1 cellular context compared by ENCODE assay signal in genomic region chr2:96321230-96322103, GRCh38.
A peak's percentile ranks its signal among the peaks of the same experiment; 100 is the strongest.
TF ChIP-seq lines count a peak whose summit lies in the region.

No MANE protein-coding gene starts in this region.

TF ChIP-seq in HepG2, 621 proteins besides CTCF, POLR2A, EP300 and RAD21 (continued from another document and continues in another):
- 0 out of 2 replicates have a peak, but pooled peaks have one; percentile 77 for TF ChIP-seq PAX8 (CRISPR knock-in tag; IDR thresholded peaks at IDR 0.05; ENCODE audit: borderline replicate concordance)
- TF ChIP-seq CSRNP1 (CRISPR knock-in tag; IDR thresholded peaks at IDR 0.05) = peak; percentile 83; the same call in 1 of the 2 replicates
- no peak for TF ChIP-seq BCLAF1 (IDR thresholded peaks at IDR 0.05)
- TF ChIP-seq ARID2 (CRISPR knock-in tag; IDR thresholded peaks at IDR 0.05; ENCODE audit: borderline replicate concordance) = peak; percentile 84
- TF ChIP-seq ETV6 (CRISPR knock-in tag; conservative IDR thresholded peaks at IDR 0.05) = 0 out of 2 replicates have a peak, but pooled peaks have one; percentile 53
- TF ChIP-seq EHMT2 (IDR thresholded peaks at IDR 0.05; ENCODE audit: borderline replicate concordance, low read depth, low read length) = no peak
- no peak for TF ChIP-seq POGK (CRISPR knock-in tag; conservative IDR thresholded peaks at IDR 0.05)
- TF ChIP-seq ZNF678 (CRISPR knock-in tag; IDR thresholded peaks at IDR 0.05) = 0 out of 2 replicates have a peak, but pooled peaks have one; percentile 23
- TF ChIP-seq HHEX (CRISPR knock-in tag; IDR thresholded peaks at IDR 0.05) = no peak
- TF ChIP-seq NFYB (CRISPR knock-in tag; IDR thresholded peaks at IDR 0.05) = no peak
- 0 out of 2 replicates have a peak, but pooled peaks have one; percentile 50 for TF ChIP-seq ZIK1 (CRISPR knock-in tag; IDR thresholded peaks at IDR 0.05; ENCODE audit: borderline replicate concordance, low read depth)
- no peak for TF ChIP-seq NFIC (IDR thresholded peaks at IDR 0.05; ENCODE audit: low read length)
- TF ChIP-seq MTF2 (CRISPR knock-in tag; IDR thresholded peaks at IDR 0.05; ENCODE audit: borderline replicate concordance) = peak; percentile 46; the same call in 1 of the 2 replicates
- 0 out of 2 replicates have a peak, but pooled peaks have one; percentile 44 for TF ChIP-seq ZSCAN20 (CRISPR knock-in tag; IDR thresholded peaks at IDR 0.05; ENCODE audit: borderline replicate concordance)
- TF ChIP-seq PBX2 (CRISPR knock-in tag; IDR thresholded peaks at IDR 0.05) = no peak
- no peak for TF ChIP-seq TBP (CRISPR knock-in tag; IDR thresholded peaks at IDR 0.05)
- TF ChIP-seq THAP11 (CRISPR knock-in tag; IDR thresholded peaks at IDR 0.05) = peak; percentile 53; the same call in 1 of the 2 replicates
- peak; percentile 70; the same call in 1 of the 2 replicates for TF ChIP-seq DNMT1 (CRISPR knock-in tag; IDR thresholded peaks at IDR 0.05)
- peak; percentile 27; the same call in 1 of the 2 replicates for TF ChIP-seq HDAC1 (CRISPR knock-in tag; IDR thresholded peaks at IDR 0.05)
- peak; percentile 34; the same call in 1 of the 2 replicates for TF ChIP-seq PITX1 (CRISPR knock-in tag; IDR thresholded peaks at IDR 0.05)
- TF ChIP-seq PRMT3 (CRISPR knock-in tag; IDR thresholded peaks at IDR 0.05; ENCODE audit: borderline replicate concordance, low read depth) = no peak
- no peak for TF ChIP-seq ZSCAN22 (CRISPR knock-in tag; IDR thresholded peaks at IDR 0.05)
- TF ChIP-seq HIC2 (CRISPR knock-in tag; IDR thresholded peaks at IDR 0.05; ENCODE audit: low read depth) = no peak
- TF ChIP-seq ZNF761 (CRISPR knock-in tag; conservative IDR thresholded peaks at IDR 0.05) = peak; percentile 46; the same call in 1 of the 2 replicates
- TF ChIP-seq, protein P1, sequence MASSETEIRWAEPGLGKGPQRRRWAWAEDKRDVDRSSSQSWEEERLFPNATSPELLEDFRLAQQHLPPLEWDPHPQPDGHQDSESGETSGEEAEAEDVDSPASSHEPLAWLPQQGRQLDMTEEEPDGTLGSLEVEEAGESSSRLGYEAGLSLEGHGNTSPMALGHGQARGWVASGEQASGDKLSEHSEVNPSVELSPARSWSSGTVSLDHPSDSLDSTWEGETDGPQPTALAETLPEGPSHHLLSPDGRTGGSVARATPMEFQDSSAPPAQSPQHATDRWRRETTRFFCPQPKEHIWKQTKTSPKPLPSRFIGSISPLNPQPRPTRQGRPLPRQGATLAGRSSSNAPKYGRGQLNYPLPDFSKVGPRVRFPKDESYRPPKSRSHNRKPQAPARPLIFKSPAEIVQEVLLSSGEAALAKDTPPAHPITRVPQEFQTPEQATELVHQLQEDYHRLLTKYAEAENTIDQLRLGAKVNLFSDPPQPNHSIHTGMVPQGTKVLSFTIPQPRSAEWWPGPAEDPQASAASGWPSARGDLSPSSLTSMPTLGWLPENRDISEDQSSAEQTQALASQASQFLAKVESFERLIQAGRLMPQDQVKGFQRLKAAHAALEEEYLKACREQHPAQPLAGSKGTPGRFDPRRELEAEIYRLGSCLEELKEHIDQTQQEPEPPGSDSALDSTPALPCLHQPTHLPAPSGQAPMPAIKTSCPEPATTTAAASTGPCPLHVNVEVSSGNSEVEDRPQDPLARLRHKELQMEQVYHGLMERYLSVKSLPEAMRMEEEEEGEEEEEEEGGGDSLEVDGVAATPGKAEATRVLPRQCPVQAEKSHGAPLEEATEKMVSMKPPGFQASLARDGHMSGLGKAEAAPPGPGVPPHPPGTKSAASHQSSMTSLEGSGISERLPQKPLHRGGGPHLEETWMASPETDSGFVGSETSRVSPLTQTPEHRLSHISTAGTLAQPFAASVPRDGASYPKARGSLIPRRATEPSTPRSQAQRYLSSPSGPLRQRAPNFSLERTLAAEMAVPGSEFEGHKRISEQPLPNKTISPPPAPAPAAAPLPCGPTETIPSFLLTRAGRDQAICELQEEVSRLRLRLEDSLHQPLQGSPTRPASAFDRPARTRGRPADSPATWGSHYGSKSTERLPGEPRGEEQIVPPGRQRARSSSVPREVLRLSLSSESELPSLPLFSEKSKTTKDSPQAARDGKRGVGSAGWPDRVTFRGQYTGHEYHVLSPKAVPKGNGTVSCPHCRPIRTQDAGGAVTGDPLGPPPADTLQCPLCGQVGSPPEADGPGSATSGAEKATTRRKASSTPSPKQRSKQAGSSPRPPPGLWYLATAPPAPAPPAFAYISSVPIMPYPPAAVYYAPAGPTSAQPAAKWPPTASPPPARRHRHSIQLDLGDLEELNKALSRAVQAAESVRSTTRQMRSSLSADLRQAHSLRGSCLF (CRISPR knock-in tag; IDR thresholded peaks at IDR 0.05; ENCODE audit: borderline replicate concordance) = no peak
- TF ChIP-seq ZNF891 (CRISPR knock-in tag; IDR thresholded peaks at IDR 0.05) = no peak
- TF ChIP-seq, protein P2, sequence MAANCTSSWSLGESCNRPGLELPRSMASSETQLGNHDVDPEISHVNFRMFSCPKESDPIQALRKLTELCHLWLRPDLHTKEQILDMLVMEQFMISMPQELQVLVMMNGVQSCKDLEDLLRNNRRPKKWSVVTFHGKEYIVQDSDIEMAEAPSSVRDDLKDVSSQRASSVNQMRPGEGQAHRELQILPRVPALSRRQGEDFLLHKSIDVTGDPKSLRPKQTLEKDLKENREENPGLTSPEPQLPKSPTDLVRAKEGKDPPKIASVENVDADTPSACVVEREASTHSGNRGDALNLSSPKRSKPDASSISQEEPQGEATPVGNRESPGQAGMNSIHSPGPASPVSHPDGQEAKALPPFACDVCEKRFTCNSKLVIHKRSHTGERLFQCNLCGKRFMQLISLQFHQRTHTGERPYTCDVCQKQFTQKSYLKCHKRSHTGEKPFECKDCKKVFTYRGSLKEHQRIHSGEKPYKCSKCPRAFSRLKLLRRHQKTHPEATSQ (CRISPR knock-in tag; IDR thresholded peaks at IDR 0.05; ENCODE audit: borderline replicate concordance) = peak; percentile 84; the same call in 1 of the 2 replicates
- 0 out of 2 replicates have a peak, but pooled peaks have one; percentile 12 for TF ChIP-seq SOX5 (CRISPR knock-in tag; IDR thresholded peaks at IDR 0.05; ENCODE audit: borderline replicate concordance)
- TF ChIP-seq ZNF484 (CRISPR knock-in tag; IDR thresholded peaks at IDR 0.05; ENCODE audit: borderline replicate concordance, low read depth) = no peak
- TF ChIP-seq KDM5B (CRISPR knock-in tag; IDR thresholded peaks at IDR 0.05; ENCODE audit: borderline replicate concordance) = peak; percentile 84
- TF ChIP-seq YY1 (IDR thresholded peaks at IDR 0.05; ENCODE audit: insufficient read depth, insufficient replicate concordance, low read depth, low read length) = peak; percentile 28
- TF ChIP-seq ESRRA (CRISPR knock-in tag; IDR thresholded peaks at IDR 0.05; ENCODE audit: low read depth) = no peak
- peak; percentile 34; the same call in 1 of the 2 replicates for TF ChIP-seq PHF20 (CRISPR knock-in tag; IDR thresholded peaks at IDR 0.05)
- no peak for TF ChIP-seq KLF13 (CRISPR knock-in tag; IDR thresholded peaks at IDR 0.05)
- no peak for TF ChIP-seq RNF2 (conservative IDR thresholded peaks at IDR 0.05; ENCODE audit: low read depth)
- TF ChIP-seq MEF2D (CRISPR knock-in tag; IDR thresholded peaks at IDR 0.05) = peak; percentile 54; the same call in 1 of the 2 replicates
- TF ChIP-seq ZSCAN9 (CRISPR knock-in tag; IDR thresholded peaks at IDR 0.05; ENCODE audit: borderline replicate concordance) = no peak
- no peak for TF ChIP-seq IKZF4 (CRISPR knock-in tag; IDR thresholded peaks at IDR 0.05; ENCODE audit: borderline replicate concordance, low read depth, not compliant biosample characterization)
- no peak; the same call in 1 of the 2 replicates for TF ChIP-seq AHR (CRISPR knock-in tag; IDR thresholded peaks at IDR 0.05)
- no peak for TF ChIP-seq SMAD3 (CRISPR knock-in tag; IDR thresholded peaks at IDR 0.05)
- TF ChIP-seq ZNF543 (CRISPR knock-in tag; IDR thresholded peaks at IDR 0.05) = peak; percentile 56; the same call in 1 of the 2 replicates
- TF ChIP-seq HNRNPK (IDR thresholded peaks at IDR 0.05; ENCODE audit: low read depth, low read length, poor library complexity, severe bottlenecking) = peak; percentile 19
- TF ChIP-seq KMT2B (CRISPR knock-in tag; IDR thresholded peaks at IDR 0.05) = peak; percentile 12; the same call in 1 of the 2 replicates
- no peak for TF ChIP-seq CSRNP2 (CRISPR knock-in tag; conservative IDR thresholded peaks at IDR 0.05; ENCODE audit: low read depth)
- TF ChIP-seq ZFY (CRISPR knock-in tag; IDR thresholded peaks at IDR 0.05) = peak; percentile 27; the same call in 1 of the 2 replicates
- peak; percentile 81 for TF ChIP-seq ZNF883 (CRISPR knock-in tag; IDR thresholded peaks at IDR 0.05; ENCODE audit: not compliant biosample characterization)
